17 cellular contexts compared by ENCODE assay signal in the genomic region with DNA sequence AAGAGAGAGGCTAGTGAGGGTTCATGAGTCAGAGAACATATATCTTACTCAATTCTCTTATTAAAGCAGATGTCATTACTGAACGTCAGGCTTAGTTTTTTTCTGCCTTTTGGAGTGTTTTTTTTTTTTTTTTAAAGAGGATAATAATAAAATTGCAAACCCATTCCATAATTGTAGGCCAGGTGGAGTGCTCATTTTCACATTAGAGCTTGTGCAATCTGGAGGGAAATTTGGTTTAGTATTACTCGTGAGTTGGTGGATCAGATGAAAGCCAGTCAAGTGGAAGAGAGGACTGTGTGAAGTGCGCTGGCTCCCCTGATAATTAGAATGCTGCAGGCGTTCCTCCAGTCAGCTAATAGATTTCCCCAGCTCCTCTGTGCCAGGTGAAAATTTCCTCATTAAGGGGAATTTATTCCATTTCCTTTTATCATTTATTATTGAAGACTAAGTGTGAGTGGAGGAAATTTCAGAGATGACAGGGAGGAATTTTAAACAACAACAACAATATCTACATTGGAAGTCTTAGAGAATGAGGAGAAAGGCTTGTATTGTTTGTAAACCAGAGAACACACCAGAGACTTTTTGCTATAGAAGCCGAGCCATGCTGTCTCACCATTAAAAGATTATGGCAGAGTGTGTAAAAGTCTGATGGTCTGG.
A peak's percentile ranks its signal among the peaks of the same experiment; 100 is the strongest.
DNase-seq lines count a peak whose midpoint lies in the region; ATAC-seq and TF ChIP-seq lines count a peak whose summit lies in the region.
"Had no signal": no experiment of that assay in that cellular context is flagged by ENCODE, and none has a peak within 500 bp of the region (broad histone marks: within the 10 kb centered on the region; RNA-seq: fewer than 3 reads in every experiment).

No MANE protein-coding gene starts in this region.

- WGBS in right lobe of liver (ENCODE audit: insufficient coverage, low coverage, low lambda C conversion rate, missing lambda C conversion rate), result 64% methylated on average over 5 of the region's 5 CpGs

- H3K4me1 ChIP-seq in right lobe of liver, result no peaks in the 10 kb centered on the region
- H3K4me1 ChIP-seq: sigmoid colon had no signal

- H3K4me3 ChIP-seq in right lobe of liver, result no peak overlapping the region
- H3K4me3 ChIP-seq: sigmoid colon had no signal

- CTCF ChIA-PET in T-cell (lab: Charles Lee), result no interaction called here

- POLR2A ChIA-PET in T-cell (lab: Charles Lee), result no interaction called here

- H3K36me3 ChIP-seq in right lobe of liver, result peaks cover 0 to 41% (median 14%) of the 10 kb centered on the region in 4 donors
- H3K36me3 ChIP-seq: sigmoid colon had no signal

- DNase-seq in NCI-H1092 (lab: John Stamatoyannopoulos, UW), result peak; percentile 49
- peak; percentile 64 for DNase-seq in NCI-H2029 (lab: John Stamatoyannopoulos, UW)
- peak; percentile 26 for DNase-seq in NCI-H774 (lab: John Stamatoyannopoulos, UW)
- peak; percentile 30 for DNase-seq in putamen (ENCODE audit: low spot score)
- DNase-seq in natural killer cell, result no peak
- no peak for DNase-seq in T-cell
- DNase-seq in right lobe of liver, result no peak
- DNase-seq: DMS53; foreskin melanocyte; Karpas-422; mesenchymal stem cell; NCI-H446; sigmoid colon; stimulated activated CD4-positive, alpha-beta T cell treated with anti-CD3 and anti-CD28 coated beads, Interleukin-2, amount 100 ng/mL, for 24 hours had no signal

- intact Hi-C loops in natural killer cell (cut with micrococcal nuclease) (no loop called here), right lobe of liver (cut with DNase I) (no loop called here)

- H3K36me3 Mint-ChIP-seq in natural killer cell (no peaks in the 10 kb centered on the region), T-cell (no peaks in the 10 kb centered on the region)

- no peak overlapping the region for H3K27ac ChIP-seq in right lobe of liver
- H3K27ac ChIP-seq: sigmoid colon, VCaP had no signal

- H3K9me3 ChIP-seq in right lobe of liver, result no peaks in the 10 kb centered on the region
- H3K9me3 ChIP-seq: sigmoid colon had no signal

- no peaks in the 10 kb centered on the region for H3K27me3 Mint-ChIP-seq in natural killer cell (ENCODE audit: low read depth in 2 of 2)
- peaks cover 0 to 2% of the 10 kb centered on the region in 2 donors for H3K27me3 Mint-ChIP-seq in T-cell

- no peaks in the 10 kb centered on the region for H3K27me3 ChIP-seq in right lobe of liver
- H3K27me3 ChIP-seq: sigmoid colon had no signal

- no peak for ATAC-seq in natural killer cell
- ATAC-seq in T-cell (replicated peaks in 1 of 4), result no peak
- ATAC-seq in right lobe of liver, result no peak
- ATAC-seq: activated T-helper 17 cell treated with anti-CD3 and anti-CD28 coated beads, Interleukin-2, amount 50 U/mL, for 72 hours; Panc1 had no signal

- H3K27ac Mint-ChIP-seq in natural killer cell (no peak overlapping the region), T-cell (no peak overlapping the region)
- H3K27ac Mint-ChIP-seq: activated T-helper 17 cell treated with anti-CD3 and anti-CD28 coated beads, Interleukin-2, amount 50 U/mL, for 72 hours had no signal

- peaks cover 3 to 5% of the 10 kb centered on the region in 2 donors for H3K9me3 Mint-ChIP-seq in natural killer cell
- no peaks in the 10 kb centered on the region for H3K9me3 Mint-ChIP-seq in T-cell
- H3K9me3 Mint-ChIP-seq: activated T-helper 17 cell treated with anti-CD3 and anti-CD28 coated beads, Interleukin-2, amount 50 U/mL, for 72 hours had no signal

- TF ChIP-seq CTCF in natural killer cell (IDR thresholded peaks at IDR 0.05), result no peak
- TF ChIP-seq CTCF in right lobe of liver (IDR thresholded peaks at IDR 0.05), result no peak

- no peak for TF ChIP-seq POLR2A in right lobe of liver (IDR thresholded peaks at IDR 0.05)

- H3K4me1 Mint-ChIP-seq in natural killer cell (no peaks in the 10 kb centered on the region), T-cell (no peaks in the 10 kb centered on the region)
- H3K4me1 Mint-ChIP-seq: activated T-helper 17 cell treated with anti-CD3 and anti-CD28 coated beads, Interleukin-2, amount 50 U/mL, for 72 hours had no signal

- no peak overlapping the region for H3K4me3 Mint-ChIP-seq in natural killer cell
- H3K4me3 Mint-ChIP-seq in T-cell, result no peak overlapping the region
- H3K4me3 Mint-ChIP-seq: activated T-helper 17 cell treated with anti-CD3 and anti-CD28 coated beads, Interleukin-2, amount 50 U/mL, for 72 hours had no signal

Comparison
In these comparisons a context has a peak if more than half of its experiments do, and no peak if none do; other contexts are left out.
1. DNase-seq: peak in NCI-H1092 (single experiment), NCI-H2029 (single experiment), NCI-H774 (single experiment) and putamen (single experiment); none in natural killer cell (single experiment), T-cell (0 of 34) and right lobe of liver (0 of 3).